In the genomic region with DNA sequence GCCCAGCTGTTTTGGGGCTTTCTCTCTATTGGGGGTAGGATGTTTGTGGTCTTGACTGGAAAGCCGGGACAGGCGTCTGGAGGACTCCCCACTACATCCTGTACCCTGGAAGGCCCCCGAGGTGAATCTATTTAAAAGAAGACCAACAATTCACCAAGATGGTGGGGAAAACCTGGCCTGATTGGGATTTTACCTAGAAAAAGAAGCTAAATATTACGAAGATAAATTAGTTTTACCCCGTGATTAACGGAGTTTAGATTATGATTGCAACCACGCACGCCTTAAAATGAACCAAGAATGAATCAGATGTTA, we compare ENCODE assay signal across 9 cellular contexts. TPM values are rescaled to one million over a fixed set of nuclear protein-coding genes. Genes with fewer than 3 reads are reported as not detected.
DNase-seq lines count a peak whose midpoint lies in the region; ATAC-seq and TF ChIP-seq lines count a peak whose summit lies in the region.
"Had no signal": no experiment of that assay in that cellular context is flagged by ENCODE, and none has a peak within 500 bp of the region (broad histone marks: within the 10 kb centered on the region; RNA-seq: fewer than 3 reads in every experiment).

No MANE protein-coding gene starts in this region.

- H3K9ac ChIP-seq in IMR-90 (ENCODE audit: low read depth, low read length), result no peak overlapping the region

- no peak overlapping the region for H2BK15ac ChIP-seq in IMR-90 (ENCODE audit: low read depth, low read length)

- H3K27me3 ChIP-seq in IMR-90 (ENCODE audit: control insufficient read depth, insufficient read depth, low read length) (peaks cover 28% of the 10 kb centered on the region), breast epithelium (no peaks in the 10 kb centered on the region)
- H3K27me3 ChIP-seq in naive thymus-derived CD4-positive, alpha-beta T cell (ENCODE audit: control insufficient read depth in 2 of 2, insufficient read depth in 2 of 2, low read length in 2 of 2), result no peaks in the 10 kb centered on the region

- no peak overlapping the region for H3K27ac ChIP-seq in IMR-90 (ENCODE audit: insufficient read depth, low read length)
- peak overlapping the region; percentile 90 to 93 for H3K27ac ChIP-seq in breast epithelium
- peak overlapping the region; percentile 93 for H3K27ac ChIP-seq in naive thymus-derived CD4-positive, alpha-beta T cell (ENCODE audit: low read depth, low read length)

- TF ChIP-seq RAD21 in IMR-90 (IDR thresholded peaks at IDR 0.05; ENCODE audit: low read length), result no peak

- H3K36me3 ChIP-seq in IMR-90 (ENCODE audit: control insufficient read depth, insufficient read depth, low read length), result peaks cover 1% of the 10 kb centered on the region; the same call in 1 of the 2 replicates
- no peaks in the 10 kb centered on the region for H3K36me3 ChIP-seq in breast epithelium
- no peaks in the 10 kb centered on the region for H3K36me3 ChIP-seq in naive thymus-derived CD4-positive, alpha-beta T cell (ENCODE audit: control insufficient read depth in 2 of 3, insufficient read depth in 3 of 3, low read length in 3 of 3)

- peak overlapping the region; percentile 38 for H2AK9ac ChIP-seq in IMR-90 (replicated peaks; ENCODE audit: low read depth, low read length, poor library complexity)

- H3K4ac ChIP-seq in IMR-90 (ENCODE audit: low read depth, low read length), result no peak overlapping the region

- no peak overlapping the region for H3K23ac ChIP-seq in IMR-90 (ENCODE audit: low read depth, low read length)

- H3K27me3 Mint-ChIP-seq in naive thymus-derived CD4-positive, alpha-beta T cell, result no peaks in the 10 kb centered on the region

- H2AFZ ChIP-seq in IMR-90 (replicated peaks; ENCODE audit: low read length, poor library complexity), result peak overlapping the region; percentile 92

- H4K5ac ChIP-seq in IMR-90 (ENCODE audit: low read depth, low read length), result peak overlapping the region; percentile 81; the same call in 1 of the 2 replicates

- BruUV-seq in IMR-90 (replicated peaks; lab: Mats Ljungman, UMichigan), result no TSS peak

- no peak overlapping the region for H2BK20ac ChIP-seq in IMR-90 (ENCODE audit: low read depth, low read length)

- H3K9me3 ChIP-seq in IMR-90 (ENCODE audit: control insufficient read depth, insufficient read depth, low read length) (no peaks in the 10 kb centered on the region), breast epithelium (no peaks in the 10 kb centered on the region)
- no peaks in the 10 kb centered on the region for H3K9me3 ChIP-seq in naive thymus-derived CD4-positive, alpha-beta T cell (ENCODE audit: control insufficient read depth in 2 of 3, low read length in 3 of 3)

- no peak overlapping the region for H2AK5ac ChIP-seq in IMR-90 (ENCODE audit: low read depth, low read length)

- CTCF ChIA-PET in AG04449 (lab: Yijun Ruan, JAX), result interaction anchor here (0.8 to 2.0 kb wide), 6 partner anchors 11 to 112 kb away, joined by 3 to 14 read pairs (median 4); partner anchors contain the start of gene POLR2C
- CTCF ChIA-PET in IMR-90 (lab: Yijun Ruan, JAX), result no interaction called here
- CTCF ChIA-PET in naive thymus-derived CD4-positive, alpha-beta T cell (lab: Charles Lee), result interaction anchor here (0.6 to 1.9 kb wide), 7 partner anchors 15 to 120 kb away, joined by 3 to 12 read pairs (median 4); partner anchors contain the start of gene DOK4

- no CpG with 5 or more reads among the region's 8 CpGs for WGBS in IMR-90 (ENCODE audit: extremely low coverage in 2 of 2, insufficient read length in 1 of 2), 2 experiments

- no peak overlapping the region for H3K18ac ChIP-seq in IMR-90 (ENCODE audit: low read depth, low read length)

- TF ChIP-seq CTCF in AG04449 (IDR thresholded peaks at IDR 0.05; ENCODE audit: insufficient read depth, low read length, missing control alignments) (no peak), IMR-90 (conservative IDR thresholded peaks at IDR 0.05; ENCODE audit: low read depth, low read length) (no peak), breast epithelium (IDR thresholded peaks at IDR 0.05) (no peak)

- H3K56ac ChIP-seq in IMR-90 (ENCODE audit: extremely low read depth, insufficient read depth, low read length), result no peak overlapping the region; the same call in 1 of the 2 replicates

- intact Hi-C loops in IMR-90 (cut with micrococcal nuclease), result no loop called here
- intact Hi-C loops in breast epithelium (cut with DNase I; ENCODE audit: low total_unique reads), result no loop called here
- intact Hi-C loops in naive thymus-derived CD4-positive, alpha-beta T cell (cut with micrococcal nuclease), result loop anchor here (2.0 to 10.0 kb wide), 10 partner anchors 18 to 1095 kb away; partner anchors contain the start of genes CIAPIN1 (in 1 of the 2), CNOT1 (in 1 of the 2), COQ9 (in 1 of the 2) and HERPUD1 (in 1 of the 2)

- H2BK5ac ChIP-seq in IMR-90 (ENCODE audit: low read depth, low read length, poor library complexity, severe bottlenecking), result no peak overlapping the region

- POLR2A ChIA-PET in AG04449 (lab: Yijun Ruan, JAX), result interaction anchor here (0.8 kb wide), 1 partner anchor 9 kb away, joined by 4 read pairs; no protein-coding TSS in a partner anchor
- POLR2A ChIA-PET in IMR-90 (lab: Charles Lee; ENCODE audit: unreplicated experiment), result no interaction called here
- POLR2A ChIA-PET in naive thymus-derived CD4-positive, alpha-beta T cell (lab: Charles Lee), result interaction anchor here (0.8 to 2.7 kb wide), 10 partner anchors 9 to 199 kb away, joined by 3 to 9 read pairs (median 6); partner anchors contain the start of genes CIAPIN1, COQ9 and DOK4

- H3K4me2 ChIP-seq in IMR-90 (ENCODE audit: low read depth, low read length), result peak overlapping the region; percentile 96

- no peak overlapping the region for H3K14ac ChIP-seq in IMR-90 (replicated peaks; ENCODE audit: low read depth, low read length)

- TF ChIP-seq POLR2A in IMR-90 (IDR thresholded peaks at IDR 0.05; ENCODE audit: low read depth, low read length), result no peak
- TF ChIP-seq POLR2A in breast epithelium (IDR thresholded peaks at IDR 0.05), result no peak

- no peak overlapping the region for H2BK120ac ChIP-seq in IMR-90 (ENCODE audit: low read depth, low read length)

- no peak overlapping the region for H4K91ac ChIP-seq in IMR-90 (ENCODE audit: insufficient read depth, low read depth, low read length)

- DNase-seq in AG04449 (ENCODE audit: low read depth, low spot score) (no peak), IMR-90 (no peak), breast epithelium (ENCODE audit: low spot score in 2 of 2) (no peak), HUDEP-2 (lab: John Stamatoyannopoulos, UW; ENCODE audit: unreplicated experiment in 76 of 76) (no peak)
- no peak for DNase-seq in naive thymus-derived CD4-positive, alpha-beta T cell

- no peaks in the 10 kb centered on the region for H4K20me1 ChIP-seq in IMR-90 (ENCODE audit: insufficient read depth, low read length)

- peaks cover 7 to 27% of the 10 kb centered on the region in 2 experiments; a peak in 3 of 4 replicates for H3K79me1 ChIP-seq in IMR-90 (ENCODE audit: low read depth in 1 of 2, low read length in 2 of 2)

- H4K8ac ChIP-seq in IMR-90 (ENCODE audit: low read depth in 2 of 2, low read length in 2 of 2), result peak overlapping the region; percentile 90 to 97; a peak in 2 of 4 replicates

- H3K4me1 Mint-ChIP-seq in naive thymus-derived CD4-positive, alpha-beta T cell, result peaks cover 52 to 76% (median 71%) of the 10 kb centered on the region in 7 donors

- H3K4me3 ChIP-seq in AG04449 (ENCODE audit: low read depth, low read length), result peak overlapping the region; percentile 61
- H3K4me3 ChIP-seq in IMR-90 (ENCODE audit: insufficient read depth, low read depth, low read length), result peak overlapping the region; percentile 86
- peak overlapping the region; percentile 84 to 93 (median 92) for H3K4me3 ChIP-seq in breast epithelium
- H3K4me3 ChIP-seq in naive thymus-derived CD4-positive, alpha-beta T cell (ENCODE audit: low read length), result peak overlapping the region; percentile 76

- peaks cover 4% of the 10 kb centered on the region; the same call in 1 of the 2 replicates for H3K9me1 ChIP-seq in IMR-90 (ENCODE audit: insufficient read depth, low read length)

- no peak for ATAC-seq in IMR-90 (ENCODE audit: low read depth)
- ATAC-seq in naive thymus-derived CD4-positive, alpha-beta T cell, result no peak
- no peak for ATAC-seq in HG03095 (IDR thresholded peaks at IDR 0.05; ENCODE audit: unreplicated experiment)
- ATAC-seq in GM19035 (IDR thresholded peaks at IDR 0.05; ENCODE audit: unreplicated experiment), result no peak
- ATAC-seq in HG03442 (IDR thresholded peaks at IDR 0.05; ENCODE audit: unreplicated experiment), result no peak

- dilution Hi-C loops in IMR-90 (cut with HindIII; ENCODE audit: low sequenced_read_pairs, unreplicated experiment), result no loop called here

- in situ Hi-C loops in IMR-90 (cut with MboI; ENCODE audit: low sequenced_read_pairs), result no loop called here

- peaks cover 22% of the 10 kb centered on the region for H3K4me1 ChIP-seq in IMR-90 (ENCODE audit: control insufficient read depth, insufficient read depth, low read length)
- peaks cover 14 to 23% of the 10 kb centered on the region in 2 donors for H3K4me1 ChIP-seq in breast epithelium
- peaks cover 42 to 54% of the 10 kb centered on the region in 2 donors for H3K4me1 ChIP-seq in naive thymus-derived CD4-positive, alpha-beta T cell (ENCODE audit: control insufficient read depth in 2 of 2, insufficient read depth in 2 of 2, low read length in 2 of 2)

- peak overlapping the region; percentile 84 to 91 (median 88) for H3K4me3 Mint-ChIP-seq in naive thymus-derived CD4-positive, alpha-beta T cell

- peak overlapping the region; percentile 78 to 96 (median 86) for H3K27ac Mint-ChIP-seq in naive thymus-derived CD4-positive, alpha-beta T cell

- no peaks in the 10 kb centered on the region for H3K36me3 Mint-ChIP-seq in naive thymus-derived CD4-positive, alpha-beta T cell

- H3K9me3 Mint-ChIP-seq in naive thymus-derived CD4-positive, alpha-beta T cell, result no peaks in the 10 kb centered on the region

RNA-seq across cellular contexts. Expression of gene CCDC102A, which starts 0.8 kb away (rescaled TPM):
- total RNA-seq in IMR-90 (2012; rRNA removed) (5.4 and 5.6 TPM in 2 replicates), breast epithelium (10 to 100 TPM in 2 of 3 donors, 1 to 10 TPM in 1; 6.7 to 15.1 (median 12.1) TPM)
- 8.5 and 11.4 TPM in 2 replicates for polyA plus RNA-seq in IMR-90 (2012; rRNA removed)
- 20.6 and 24.3 TPM in 2 replicates for polyA plus RNA-seq in IMR-90 (2012; cell fraction: cytosol; rRNA removed)
- polyA plus RNA-seq in IMR-90 (2012; cell fraction: nucleus; rRNA removed; ENCODE audit: low replicate concordance), result 9.6 and 18.3 TPM in 2 replicates
- 10 to 100 TPM in 1 of 5 experiments, 1 to 10 TPM in 4; 3.5 to 12.7 (median 7.1) TPM for total RNA-seq in naive thymus-derived CD4-positive, alpha-beta T cell
- polyA plus RNA-seq in naive thymus-derived CD4-positive, alpha-beta T cell, result 1 to 10 TPM; 3.0 to 9.4 TPM

RNA-seq across cellular contexts. Expression of gene ADGRG5, which starts 5.3 kb away (rescaled TPM):
- not detected in 2 replicates for total RNA-seq in IMR-90 (2012; rRNA removed)
- not detected in 2 replicates for polyA plus RNA-seq in IMR-90 (2012; rRNA removed)
- polyA plus RNA-seq in IMR-90 (2012; cell fraction: cytosol; rRNA removed), result 0.02 TPM in 1 of 2 replicates, not detected in the other
- polyA plus RNA-seq in IMR-90 (2012; cell fraction: nucleus; rRNA removed; ENCODE audit: low replicate concordance), result 0.04 TPM in 1 of 2 replicates, not detected in the other
- 1 to 10 TPM in 1 of 3 donors, under 1 TPM in 1, not detected in 1; 0.66 to 1.0 TPM for total RNA-seq in breast epithelium
- 10 to 100 TPM in 2 of 5 experiments, 1 to 10 TPM in 1, under 1 TPM in 2; 0.67 to 16.1 (median 2.7) TPM for total RNA-seq in naive thymus-derived CD4-positive, alpha-beta T cell
- polyA plus RNA-seq in naive thymus-derived CD4-positive, alpha-beta T cell, result 1 to 10 TPM in 1 of 2 donors, under 1 TPM in 1; 0.43 to 1.3 TPM
- total RNA-seq: renal cortical epithelial cell had no signal

RNA-seq across cellular contexts. Expression of gene DOK4, which starts 50.9 kb away (rescaled TPM):
- 20.3 and 22.0 TPM in 2 replicates for total RNA-seq in IMR-90 (2012; rRNA removed)
- 25.9 and 30.1 TPM in 2 replicates for polyA plus RNA-seq in IMR-90 (2012; rRNA removed)
- polyA plus RNA-seq in IMR-90 (2012; cell fraction: cytosol; rRNA removed), result 18.4 and 29.8 TPM in 2 replicates
- 50.8 and 77.6 TPM in 2 replicates for polyA plus RNA-seq in IMR-90 (2012; cell fraction: nucleus; rRNA removed; ENCODE audit: low replicate concordance)
- total RNA-seq in breast epithelium, result 10 to 100 TPM; 13.1 to 20.3 (median 17.6) TPM
- 1 to 10 TPM; 2.2 to 4.0 (median 2.9) TPM for total RNA-seq in naive thymus-derived CD4-positive, alpha-beta T cell
- polyA plus RNA-seq in naive thymus-derived CD4-positive, alpha-beta T cell, result 1 to 10 TPM; 1.6 to 4.6 TPM

Comparison
In these comparisons a context has a peak if more than half of its experiments do, and no peak if none do; other contexts are left out.
1. intact Hi-C loops: an anchor here in naive thymus-derived CD4-positive, alpha-beta T cell (2.0 to 10.0 kb wide); none called in IMR-90 and breast epithelium.